In the genomic region with DNA sequence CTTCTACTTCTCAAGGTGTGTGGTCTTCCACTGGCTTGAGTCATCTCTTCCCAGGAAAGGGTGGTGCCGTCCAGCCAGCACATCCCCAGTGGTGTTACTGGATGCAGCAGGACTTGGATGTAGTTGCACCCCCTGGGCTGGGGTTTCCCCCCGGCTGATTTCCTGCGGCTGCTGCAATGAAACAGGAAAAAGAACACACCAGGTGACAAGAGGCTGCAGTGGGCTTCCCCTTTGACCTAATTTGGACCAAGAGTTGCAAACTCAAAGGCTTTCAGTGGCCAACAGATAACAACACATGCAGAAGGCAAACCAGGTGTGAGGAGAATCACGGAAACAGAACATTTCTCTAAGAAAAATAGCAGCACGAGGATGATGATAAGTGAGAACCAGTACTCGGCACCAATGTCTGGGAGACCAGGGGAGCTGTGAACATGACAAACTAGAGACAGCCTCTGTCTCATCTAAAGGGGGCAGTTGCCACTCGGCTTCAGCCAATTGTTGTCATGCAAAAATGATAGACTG, we compare ENCODE assay signal across 9 cellular contexts.
DNase-seq lines count a peak whose midpoint lies in the region; ATAC-seq lines count a peak whose summit lies in the region.
"Had no signal": no experiment of that assay in that cellular context is flagged by ENCODE, and none has a peak within 500 bp of the region (broad histone marks: within the 10 kb centered on the region; RNA-seq: fewer than 3 reads in every experiment).

No MANE protein-coding gene starts in this region.

- no peak overlapping the region for H3K27ac ChIP-seq in CD4-positive, alpha-beta memory T cell (ENCODE audit: low read depth, low read length)

- H3K9me3 ChIP-seq in CD4-positive, alpha-beta memory T cell (ENCODE audit: control insufficient read depth in 1 of 2, low read length in 2 of 2), result no peaks in the 10 kb centered on the region
- no peaks in the 10 kb centered on the region for H3K9me3 ChIP-seq in HAP-1

- in situ Hi-C loops in HAP-1 (cut with MboI; ENCODE audit: low sequenced_read_pairs), result no loop called here

- peak overlapping the region in 6 of 7 donors; percentile 8 to 70 (median 52) for H3K27ac Mint-ChIP-seq in CD4-positive, alpha-beta memory T cell

- CTCF ChIA-PET in CD4-positive, alpha-beta memory T cell (lab: Charles Lee; ENCODE audit: partially characterized antibody), result interaction anchor here (1.3 to 4.1 kb wide), 4 partner anchors 8 to 130 kb away, joined by 3 to 29 read pairs (median 5); no protein-coding TSS in a partner anchor

- no peak overlapping the region for H3K4me3 ChIP-seq in CD4-positive, alpha-beta memory T cell (ENCODE audit: low read length in 2 of 2)
- no peak overlapping the region for H3K4me3 ChIP-seq in HAP-1

- H3K4me3 Mint-ChIP-seq in CD4-positive, alpha-beta memory T cell, result peak overlapping the region in 5 of 8 donors; percentile 6 to 63 (median 18)

- peaks cover 11% of the 10 kb centered on the region for H3K4me1 ChIP-seq in CD4-positive, alpha-beta memory T cell (ENCODE audit: insufficient read depth, low read length)
- H3K4me1 ChIP-seq in HAP-1, result no peaks in the 10 kb centered on the region

- intact Hi-C loops in CD4-positive, alpha-beta memory T cell (cut with micrococcal nuclease), result no loop called here

- POLR2A ChIA-PET in CD4-positive, alpha-beta memory T cell (lab: Charles Lee; ENCODE audit: partially characterized antibody), result no interaction called here

- H3K27me3 Mint-ChIP-seq in CD4-positive, alpha-beta memory T cell, result no peaks in the 10 kb centered on the region

- no peaks in the 10 kb centered on the region for H3K27me3 ChIP-seq in CD4-positive, alpha-beta memory T cell (ENCODE audit: insufficient read depth, low read length)
- H3K27me3 ChIP-seq in HAP-1 (ENCODE audit: low read depth), result no peaks in the 10 kb centered on the region

- peak; percentile 91 for ATAC-seq in GM19438 (IDR thresholded peaks at IDR 0.05; ENCODE audit: low read depth, unreplicated experiment)
- ATAC-seq in HG03280 (IDR thresholded peaks at IDR 0.05; ENCODE audit: unreplicated experiment), result peak; percentile 78

- no peaks in the 10 kb centered on the region for H3K36me3 Mint-ChIP-seq in CD4-positive, alpha-beta memory T cell

- no peaks in the 10 kb centered on the region for H3K36me3 ChIP-seq in CD4-positive, alpha-beta memory T cell (ENCODE audit: insufficient read depth, low read length)
- H3K36me3 ChIP-seq in HAP-1 (replicated peaks), result no peaks in the 10 kb centered on the region

- DNase-seq in CD4-positive, alpha-beta memory T cell, result peak in 4 of 5 donors; percentile 3 to 44 (median 8)
- DNase-seq in astrocyte of the hippocampus (ENCODE audit: low read depth, low spot score), result peak; percentile 27
- DNase-seq in SK-N-DZ (ENCODE audit: low spot score), result no peak
- DNase-seq in HAP-1 (ENCODE audit: low spot score in 2 of 2), result no peak
- DNase-seq in NCI-H748 treated with DMSO at 0.1 percent for 48 hours (lab: John Stamatoyannopoulos, UW), result no peak
- DNase-seq in stimulated activated CD4-positive, alpha-beta T cell treated with anti-CD3 and anti-CD28 coated beads, Interleukin-12 subunit alpha, Interleukin-12 subunit beta, amount 100 ng/mL, for 4 hours, result no peak
- DNase-seq: GF-D8 had no signal

- peaks cover 5 to 22% (median 8%) of the 10 kb centered on the region in 4 donors for H3K4me1 Mint-ChIP-seq in CD4-positive, alpha-beta memory T cell

- H3K9me3 Mint-ChIP-seq in CD4-positive, alpha-beta memory T cell, result no peaks in the 10 kb centered on the region

Comparison
In these comparisons a context has a peak if more than half of its experiments do, and no peak if none do; other contexts are left out.
1. DNase-seq: peak in CD4-positive, alpha-beta memory T cell (4 of 5) and astrocyte of the hippocampus (single experiment); none in SK-N-DZ (single experiment), HAP-1 (0 of 2), NCI-H748 treated with DMSO at 0.1 percent for 48 hours (single experiment) and stimulated activated CD4-positive, alpha-beta T cell treated with anti-CD3 and anti-CD28 coated beads, Interleukin-12 subunit alpha, Interleukin-12 subunit beta, amount 100 ng/mL, for 4 hours (single experiment).